ENCODE assay signal across 30 cellular contexts in the genomic region with DNA sequence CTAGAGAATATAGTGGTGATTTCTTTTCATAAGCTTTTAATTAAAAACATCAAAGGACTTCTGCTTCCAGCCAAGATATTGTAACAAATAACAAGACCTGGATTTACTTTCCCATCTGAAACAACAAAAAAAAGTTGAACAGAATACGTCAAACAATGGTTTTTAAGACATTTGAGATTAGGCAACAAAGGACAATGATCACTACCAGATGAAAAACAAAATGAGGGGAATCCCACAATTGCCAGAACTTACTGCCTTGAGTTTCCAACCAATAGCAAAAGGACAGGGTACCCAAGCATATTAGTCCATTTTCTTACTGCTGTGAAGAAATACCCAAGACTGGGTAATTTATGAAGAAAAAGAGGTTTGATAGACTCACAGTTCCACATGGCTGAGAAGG.
"Had no signal": no experiment of that assay in that cellular context is flagged by ENCODE, and none has a peak within 500 bp of the region (broad histone marks: within the 10 kb centered on the region; RNA-seq: fewer than 3 reads in every experiment).

No MANE protein-coding gene starts in this region.

- H3K27me3 ChIP-seq: adrenal gland, body of pancreas, breast epithelium, Peyer's patch had no signal

- ATAC-seq: activated CD4-positive, alpha-beta T cell treated with anti-CD3 and anti-CD28 coated beads for 36 hours; activated CD4-positive, CD25-positive, alpha-beta regulatory T cell treated with anti-CD3 and anti-CD28 coated beads, Interleukin-2, amount 50 U/mL, for 24 hours; activated CD8-positive, alpha-beta T cell treated with anti-CD3 and anti-CD28 coated beads, Interleukin-2, amount 10 ng/mL, durations not matched to agents 7 days and 5 days; body of pancreas; PC-3; Right ventricle myocardium inferior had no signal

- H3K36me3 ChIP-seq: adrenal gland, breast epithelium, Peyer's patch had no signal

- H3K4me3 ChIP-seq: adrenal gland, body of pancreas, breast epithelium, Peyer's patch had no signal

- H3K4me2 ChIP-seq: KMS-11 had no signal

- DNase-seq: activated CD4-positive, alpha-beta T cell treated with anti-CD3 and anti-CD28 coated beads for 36 hours; activated CD4-positive, alpha-beta T cell treated with anti-CD3 and anti-CD28 coated beads, Interleukin-2, amount 10 ng/mL, durations not matched to agents 7 days and 5 days; activated CD4-positive, alpha-beta T cell treated with anti-CD3 and anti-CD28 coated beads, Interleukin-2, amount 50 U/mL, for 48 hours; activated CD8-positive, alpha-beta T cell treated with anti-CD3 and anti-CD28 coated beads, Interleukin-2, amount 10 ng/mL, durations not matched to agents 7 days and 5 days; activated gamma-delta T cell; activated naive CD4-positive, alpha-beta T cell treated with Interleukin-2 at 50 U/mL for 16 hours; activated naive CD8-positive, alpha-beta T cell treated with anti-CD3 and anti-CD28 coated beads, Interleukin-2, amount 10 ng/mL, durations not matched to agents 7 days and 5 days; activated T-cell treated with anti-CD3 and anti-CD28 coated beads, Interleukin-2, amount 50 U/mL, for 24 hours; adrenal gland; body of pancreas; MM.1S; MV-4-11; NCI-H1092; NCI-H1436 treated with DMSO at 0.1 percent for 48 hours; NCI-H1694 treated with DMSO at 0.1 percent for 48 hours; NCI-H2029; NCI-H345; NCI-H510A; NCI-H526; NCI-H748 treated with DMSO at 0.1 percent for 48 hours; NK-92 treated with Interleukin-12 subunit alpha and Interleukin-12 subunit beta, amount 100 ng/mL, for 24 hours; PC-3; Peyer's patch; SIG-M5; SW 1271 had no signal

- H3K27ac ChIP-seq: adrenal gland, body of pancreas, breast epithelium, KMS-11, Peyer's patch, RWPE1 had no signal

- H3K4me1 ChIP-seq: adrenal gland, body of pancreas, breast epithelium, Peyer's patch had no signal

- H3K9me3 ChIP-seq: adrenal gland had no signal

- H3K9ac ChIP-seq: KMS-11 had no signal
